8 cellular contexts compared by ENCODE assay signal in the genomic region with DNA sequence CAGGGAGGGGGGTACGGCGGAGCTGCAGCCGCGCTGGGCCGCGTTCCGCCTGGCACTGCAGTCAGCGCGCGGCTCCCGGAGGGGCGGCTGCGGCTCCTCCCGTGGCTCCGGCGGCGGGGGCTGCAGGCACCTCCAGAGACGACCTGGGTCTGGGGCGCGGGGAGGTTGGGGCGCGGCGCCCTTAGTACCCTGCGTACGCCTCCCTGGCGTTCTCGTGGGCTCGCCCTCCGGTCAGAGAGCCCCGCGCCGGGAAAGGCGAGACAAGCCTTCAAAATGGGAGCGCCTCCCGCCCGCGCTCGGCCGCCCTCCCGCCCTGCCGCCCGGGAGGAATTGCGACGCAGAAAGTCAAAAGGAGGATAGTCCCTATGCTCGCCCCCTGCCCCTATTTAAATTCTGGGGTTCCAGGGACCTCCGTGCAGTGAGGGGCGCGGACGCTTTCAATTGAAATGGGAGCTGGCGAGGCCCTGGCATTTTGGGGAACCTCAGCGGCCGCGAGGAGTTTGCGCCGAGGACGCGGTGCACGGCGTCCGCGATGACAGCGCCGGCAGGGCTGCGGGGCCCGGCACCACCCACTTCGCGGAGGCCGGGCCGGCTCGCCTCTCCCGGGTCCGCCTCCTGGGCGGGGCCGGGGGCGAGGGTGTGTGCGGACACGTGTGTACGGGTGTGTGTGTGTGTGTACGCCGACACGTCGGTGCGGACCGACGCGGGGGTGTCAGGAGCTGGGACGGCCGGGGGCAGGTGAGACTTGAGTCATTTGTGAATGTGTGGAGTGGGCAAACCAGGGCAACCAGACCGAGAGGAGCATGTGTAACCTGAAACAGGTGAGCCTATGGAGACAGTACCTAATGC. TPM values are rescaled to one million over a fixed set of nuclear protein-coding genes. Genes with fewer than 3 reads are reported as not detected.
DNase-seq lines count a peak whose midpoint lies in the region; ATAC-seq and TF ChIP-seq lines count a peak whose summit lies in the region.

No MANE protein-coding gene starts in this region.

- H3K4me3 Mint-ChIP-seq in IgD-negative memory B cell = peak overlapping the region; percentile 94 to 98 (median 96)
- H3K4me3 Mint-ChIP-seq in activated naive CD8-positive, alpha-beta T cell treated with anti-CD3 and anti-CD28 coated beads, Interleukin-2, amount 50 U/mL, for 24 hours = peak overlapping the region; percentile 87

- H3K9ac ChIP-seq in SU-DHL-6 (ENCODE audit: low read length) = peak overlapping the region; percentile 67

- no peaks in the 10 kb centered on the region for H3F3A ChIP-seq in SU-DHL-6 (ENCODE audit: insufficient read depth)

- H2AFZ ChIP-seq in SU-DHL-6 (ENCODE audit: low read depth, low read length, severe bottlenecking) = peak overlapping the region; percentile 85

- no peaks in the 10 kb centered on the region for H3K79me2 ChIP-seq in SU-DHL-6 (ENCODE audit: insufficient read depth, low read length)

- no peaks in the 10 kb centered on the region for H4K20me1 ChIP-seq in SU-DHL-6 (ENCODE audit: low read depth, low read length)

- H3K27ac ChIP-seq in SU-DHL-6 (ENCODE audit: low read depth, low read length) = no peak overlapping the region
- H3K27ac ChIP-seq in heart left ventricle = peak overlapping the region; percentile 89 to 99 (median 97)
- H3K27ac ChIP-seq in upper lobe of left lung = peak overlapping the region; percentile 94 to 97 (median 96)

- peak overlapping the region; percentile 59 for H3K4me3 ChIP-seq in SU-DHL-6 (ENCODE audit: insufficient read depth, low read length, poor library complexity, severe bottlenecking)
- H3K4me3 ChIP-seq in heart left ventricle = peak overlapping the region; percentile 83 to 99 (median 96)
- H3K4me3 ChIP-seq in upper lobe of left lung = peak overlapping the region; percentile 83 to 97 (median 96)

- H3K9me2 ChIP-seq in SU-DHL-6 (replicated peaks; ENCODE audit: insufficient read depth, low read length) = no peaks in the 10 kb centered on the region

- H3K4me2 ChIP-seq in SU-DHL-6 (ENCODE audit: low read depth, low read length, poor library complexity, severe bottlenecking) = peak overlapping the region; percentile 69

- H3K9me3 ChIP-seq in SU-DHL-6 (ENCODE audit: insufficient read depth, low read length) = no peaks in the 10 kb centered on the region
- no peaks in the 10 kb centered on the region for H3K9me3 ChIP-seq in heart left ventricle
- no peaks in the 10 kb centered on the region for H3K9me3 ChIP-seq in upper lobe of left lung

- H3K27ac Mint-ChIP-seq in IgD-negative memory B cell = peak overlapping the region; percentile 93 to 99 (median 94)
- H3K27ac Mint-ChIP-seq in activated naive CD8-positive, alpha-beta T cell treated with anti-CD3 and anti-CD28 coated beads, Interleukin-2, amount 50 U/mL, for 24 hours = peak overlapping the region; percentile 88

- TF ChIP-seq POLR2A in heart left ventricle (IDR thresholded peaks at IDR 0.05) (peak in 1 of 2 donors; percentile 66), upper lobe of left lung (IDR thresholded peaks at IDR 0.05) (peak in 3 of 4 donors; percentile 72 to 77 (median 75))

- H3K27me3 ChIP-seq in SU-DHL-6 (ENCODE audit: low read length) = no peaks in the 10 kb centered on the region
- no peaks in the 10 kb centered on the region for H3K27me3 ChIP-seq in heart left ventricle
- no peaks in the 10 kb centered on the region for H3K27me3 ChIP-seq in upper lobe of left lung

- H3K36me3 Mint-ChIP-seq in IgD-negative memory B cell = peaks cover 2% of the 10 kb centered on the region
- peaks cover 5% of the 10 kb centered on the region for H3K36me3 Mint-ChIP-seq in activated naive CD8-positive, alpha-beta T cell treated with anti-CD3 and anti-CD28 coated beads, Interleukin-2, amount 50 U/mL, for 24 hours (ENCODE audit: low read depth)

- no peaks in the 10 kb centered on the region for H3K27me3 Mint-ChIP-seq in IgD-negative memory B cell
- H3K27me3 Mint-ChIP-seq in activated naive CD8-positive, alpha-beta T cell treated with anti-CD3 and anti-CD28 coated beads, Interleukin-2, amount 50 U/mL, for 24 hours = no peaks in the 10 kb centered on the region

- H3K36me3 ChIP-seq in SU-DHL-6 (ENCODE audit: low read length) (no peaks in the 10 kb centered on the region), heart left ventricle (peaks cover 0 to 25% (median 10%) of the 10 kb centered on the region in 9 donors), upper lobe of left lung (peaks cover 0 to 22% (median 3%) of the 10 kb centered on the region in 4 donors)

- H3K4me1 Mint-ChIP-seq in IgD-negative memory B cell = peaks cover 28 to 34% (median 33%) of the 10 kb centered on the region in 3 donors
- H3K4me1 Mint-ChIP-seq in activated naive CD8-positive, alpha-beta T cell treated with anti-CD3 and anti-CD28 coated beads, Interleukin-2, amount 50 U/mL, for 24 hours = peaks cover 51% of the 10 kb centered on the region

- peak; percentile 71 for DNase-seq in ELF-1 (ENCODE audit: low read depth, low spot score)
- DNase-seq in activated naive CD8-positive, alpha-beta T cell treated with anti-CD3 and anti-CD28 coated beads, Interleukin-2, amount 50 U/mL, for 24 hours = peak; percentile 87
- DNase-seq in heart left ventricle = peak; percentile 83 to 92 (median 85)
- DNase-seq in posterior cingulate gyrus = peak; percentile 47 to 97 (median 76)
- DNase-seq in upper lobe of left lung = peak; percentile 89 to 97

- no peak for TF ChIP-seq EP300 in upper lobe of left lung (IDR thresholded peaks at IDR 0.05)

- peak; percentile 73 for ATAC-seq in GM21576 (IDR thresholded peaks at IDR 0.05; ENCODE audit: unreplicated experiment)
- ATAC-seq in activated naive CD8-positive, alpha-beta T cell treated with anti-CD3 and anti-CD28 coated beads, Interleukin-2, amount 50 U/mL, for 24 hours = peak; percentile 81
- ATAC-seq in heart left ventricle = peak; percentile 81 to 94 (median 92)
- peak; percentile 96 to 97 for ATAC-seq in upper lobe of left lung (ENCODE audit: low FRiP score in 2 of 2)

- TF ChIP-seq CTCF in SU-DHL-6 (IDR thresholded peaks at IDR 0.05; ENCODE audit: insufficient read depth, low read length, poor library complexity, severe bottlenecking) = no peak
- TF ChIP-seq CTCF in heart left ventricle (IDR thresholded peaks at IDR 0.05) = peak in 1 of 12 donors; percentile 2
- peak in 1 of 6 experiments; percentile 5 for TF ChIP-seq CTCF in upper lobe of left lung (IDR thresholded peaks at IDR 0.05)

- 0 to 1% (median 0%) methylated on average over 12 to 89 of the region's 89 CpGs for WGBS in heart left ventricle, 4 donors
- WGBS in upper lobe of left lung, 2 donors = 0 to 3% methylated on average over 21 to 28 of the region's 89 CpGs

- no peaks in the 10 kb centered on the region for H3K9me3 Mint-ChIP-seq in IgD-negative memory B cell
- H3K9me3 Mint-ChIP-seq in activated naive CD8-positive, alpha-beta T cell treated with anti-CD3 and anti-CD28 coated beads, Interleukin-2, amount 50 U/mL, for 24 hours = no peaks in the 10 kb centered on the region

- intact Hi-C loops in heart left ventricle (cut with DNase I) = loop anchor here in 6 of 10 donors (1.0 to 10.0 kb wide), 9 partner anchors 22 to 522 kb away; partner anchors contain the start of genes PPM1K (in 1 of the 6), PYURF (in 1 of the 6) and TIGD2 (in 1 of the 6)
- intact Hi-C loops in posterior cingulate gyrus (cut with DNase I) = loop anchor here (2.0 to 5.0 kb wide), 2 partner anchors 70 to 311 kb away; partner anchors contain the start of genes PPM1K and PYURF

- peaks cover 0 to 51% (median 24%) of the 10 kb centered on the region in 12 donors for H3K4me1 ChIP-seq in heart left ventricle
- peaks cover 10 to 35% (median 14%) of the 10 kb centered on the region in 4 donors for H3K4me1 ChIP-seq in upper lobe of left lung

RNA-seq across cellular contexts. Expression of gene HERC3, which starts 0.5 kb away (rescaled TPM):
- polyA plus RNA-seq in IgD-negative memory B cell (32.6 TPM), heart left ventricle (10 to 100 TPM; 10.4 to 34.9 TPM)
- total RNA-seq in heart left ventricle (10 to 100 TPM; 32.2 to 66.6 (median 48.9) TPM), upper lobe of left lung (100 to 1,000 TPM in 1 of 6 donors, 10 to 100 TPM in 5; 37.5 to 103 (median 49.7) TPM)
